Comparison of ENCODE assay signal across 11 cellular contexts in the genomic region with DNA sequence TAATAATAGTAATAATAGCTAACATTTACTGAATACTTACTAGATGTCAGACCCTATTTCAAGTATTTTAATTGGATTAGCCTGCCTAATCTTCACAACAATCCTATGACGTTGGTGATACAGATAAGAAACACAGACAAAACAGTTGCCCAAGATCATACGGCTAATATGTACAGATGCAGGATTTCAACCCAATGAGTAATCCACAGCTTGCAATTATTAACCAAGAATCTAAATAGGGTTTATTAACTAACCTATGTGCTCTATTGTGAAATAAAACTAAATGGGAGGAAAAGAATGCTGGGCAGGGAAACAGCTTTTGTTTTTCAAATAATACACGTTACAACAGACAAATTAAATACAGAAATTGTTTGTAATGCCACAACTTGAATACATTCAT. TPM values are rescaled to one million over a fixed set of nuclear protein-coding genes. Genes with fewer than 3 reads are reported as not detected.
DNase-seq lines count a peak whose midpoint lies in the region; ATAC-seq and TF ChIP-seq lines count a peak whose summit lies in the region.
"Had no signal": no experiment of that assay in that cellular context is flagged by ENCODE, and none has a peak within 500 bp of the region (broad histone marks: within the 10 kb centered on the region; RNA-seq: fewer than 3 reads in every experiment).

No MANE protein-coding gene starts in this region.

- H3K27ac Mint-ChIP-seq in Calu3 (ENCODE audit: unreplicated experiment), result no peak overlapping the region
- no peak overlapping the region for H3K27ac Mint-ChIP-seq in activated CD4-positive, alpha-beta T cell treated with anti-CD3 and anti-CD28 coated beads, Interleukin-2, amount 10 ng/mL, durations not matched to agents 24 days and 14 days
- H3K27ac Mint-ChIP-seq: activated T-helper 2 cell treated with anti-CD3 and anti-CD28 coated beads, Interferon-gamma antibody, Interleukin-2, Interleukin-4, amounts not matched to agents 10 μg/mL and 5 μg/mL and 100 μg/mL, durations not matched to agents 14 hours and 24 hours and 36 hours had no signal

- POLR2A ChIA-PET in GM10248 (lab: Yijun Ruan, JAX), result no interaction called here

- H3K4me1 Mint-ChIP-seq in Calu3 (ENCODE audit: low read depth, unreplicated experiment), result no peaks in the 10 kb centered on the region
- H3K4me1 Mint-ChIP-seq in activated CD4-positive, alpha-beta T cell treated with anti-CD3 and anti-CD28 coated beads, Interleukin-2, amount 10 ng/mL, durations not matched to agents 24 days and 14 days, result no peaks in the 10 kb centered on the region

- peak; percentile 60 for ATAC-seq in GM21786 (IDR thresholded peaks at IDR 0.05; ENCODE audit: unreplicated experiment)

- H3K4me3 ChIP-seq in foreskin fibroblast (ENCODE audit: low read depth in 1 of 2, low read length in 2 of 2), result no peak overlapping the region

- H3K27me3 Mint-ChIP-seq in Calu3 (ENCODE audit: unreplicated experiment), result no peaks in the 10 kb centered on the region
- no peaks in the 10 kb centered on the region for H3K27me3 Mint-ChIP-seq in activated CD4-positive, alpha-beta T cell treated with anti-CD3 and anti-CD28 coated beads, Interleukin-2, amount 10 ng/mL, durations not matched to agents 24 days and 14 days
- H3K27me3 Mint-ChIP-seq: CD8-positive, alpha-beta memory T cell; naive B cell had no signal

- CTCF ChIA-PET in Calu3 (lab: Charles Lee) (interaction anchor here (1.0 kb wide), 1 partner anchor 12 kb away, joined by 3 read pairs; no protein-coding TSS in a partner anchor), GM10248 (lab: Yijun Ruan, JAX) (interaction anchor here (1.0 to 1.8 kb wide), 4 partner anchors 10 to 75 kb away, joined by 3 to 4 read pairs (median 3); no protein-coding TSS in a partner anchor)

- no peaks in the 10 kb centered on the region for H3K36me3 Mint-ChIP-seq in Calu3 (ENCODE audit: insufficient read depth, unreplicated experiment)
- peaks cover 5% of the 10 kb centered on the region for H3K36me3 Mint-ChIP-seq in activated CD4-positive, alpha-beta T cell treated with anti-CD3 and anti-CD28 coated beads, Interleukin-2, amount 10 ng/mL, durations not matched to agents 24 days and 14 days (ENCODE audit: low read depth)

- no TSS peak for BruUV-seq in Calu3 (replicated peaks; lab: Mats Ljungman, UMichigan)

- TF ChIP-seq CTCF in Calu3 (IDR thresholded peaks at IDR 0.05; ENCODE audit: unreplicated experiment), result no peak
- TF ChIP-seq CTCF in foreskin fibroblast (IDR thresholded peaks at IDR 0.05; ENCODE audit: low read depth, low read length), result no peak
- no peak for TF ChIP-seq CTCF in GM10248 (IDR thresholded peaks at IDR 0.05; ENCODE audit: control extremely low read depth, extremely low read depth, low read depth, missing control alignments)

- DNase-seq in Calu3 (no peak), HT-29 (ENCODE audit: low spot score) (peak; percentile 48), foreskin fibroblast (peak; percentile 67 to 80), GM10248 (ENCODE audit: extremely low spot score) (no peak), RPMI8226 (no peak)
- no peak for DNase-seq in activated CD4-positive, CD25-positive, alpha-beta regulatory T cell treated with anti-CD3 and anti-CD28 coated beads, Interleukin-2, amount 50 U/mL, for 72 hours
- no peak for DNase-seq in activated CD4-positive, alpha-beta T cell treated with anti-CD3 and anti-CD28 coated beads, Interleukin-2, amount 10 ng/mL, durations not matched to agents 24 days and 14 days
- DNase-seq: CD8-positive, alpha-beta memory T cell; naive B cell had no signal

- intact Hi-C loops in Calu3 (cut with micrococcal nuclease; ENCODE audit: unreplicated experiment), result loop anchor here (2.0 kb wide), 1 partner anchor 37 kb away; no protein-coding TSS in a partner anchor
- intact Hi-C loops in activated CD4-positive, alpha-beta T cell treated with anti-CD3 and anti-CD28 coated beads, Interleukin-2, amount 10 ng/mL, durations not matched to agents 24 days and 14 days (cut with micrococcal nuclease), result no loop called here

- H3K9me3 Mint-ChIP-seq in Calu3 (ENCODE audit: low read depth, unreplicated experiment), result no peaks in the 10 kb centered on the region
- H3K9me3 Mint-ChIP-seq in activated CD4-positive, alpha-beta T cell treated with anti-CD3 and anti-CD28 coated beads, Interleukin-2, amount 10 ng/mL, durations not matched to agents 24 days and 14 days, result no peaks in the 10 kb centered on the region
- H3K9me3 Mint-ChIP-seq: activated T-helper 2 cell treated with anti-CD3 and anti-CD28 coated beads, Interferon-gamma antibody, Interleukin-2, Interleukin-4, amounts not matched to agents 10 μg/mL and 5 μg/mL and 100 μg/mL, durations not matched to agents 14 hours and 24 hours and 36 hours; CD8-positive, alpha-beta memory T cell; naive B cell had no signal

- H3K4me3 Mint-ChIP-seq in Calu3 (ENCODE audit: low read depth, unreplicated experiment), result peak overlapping the region; percentile 32
- no peak overlapping the region for H3K4me3 Mint-ChIP-seq in activated CD4-positive, alpha-beta T cell treated with anti-CD3 and anti-CD28 coated beads, Interleukin-2, amount 10 ng/mL, durations not matched to agents 24 days and 14 days
- H3K4me3 Mint-ChIP-seq: CD8-positive, alpha-beta memory T cell; naive B cell had no signal

RNA-seq across cellular contexts. Expression of gene FBXO8, which starts 23.4 kb away (rescaled TPM):
- total RNA-seq in Calu3 (2022), result 11.4 and 14.8 TPM in 2 replicates
- 5.8 and 6.0 TPM in 2 replicates for total RNA-seq in HT-29 (2014; rRNA removed; shearing (Covaris generic))
- total RNA-seq in activated CD4-positive, alpha-beta T cell treated with anti-CD3 and anti-CD28 coated beads, Interleukin-2, amount 10 ng/mL, durations not matched to agents 24 days and 14 days, result 18.3 and 18.6 TPM in 2 replicates

RNA-seq across cellular contexts. Expression of gene CEP44, which starts 23.6 kb away (rescaled TPM):
- total RNA-seq in Calu3 (2022), result 13.5 and 15.8 TPM in 2 replicates
- 2.9 and 10.0 TPM in 2 replicates for total RNA-seq in HT-29 (2014; rRNA removed; shearing (Covaris generic))
- 18.2 and 20.3 TPM in 2 replicates for total RNA-seq in activated CD4-positive, alpha-beta T cell treated with anti-CD3 and anti-CD28 coated beads, Interleukin-2, amount 10 ng/mL, durations not matched to agents 24 days and 14 days

Comparison
In these comparisons a context has a peak if more than half of its experiments do, and no peak if none do; other contexts are left out.
1. DNase-seq: peak in HT-29 (single experiment) and foreskin fibroblast (2 of 2); none in Calu3 (single experiment), activated CD4-positive, CD25-positive, alpha-beta regulatory T cell treated with anti-CD3 and anti-CD28 coated beads, Interleukin-2, amount 50 U/mL, for 72 hours (single experiment), activated CD4-positive, alpha-beta T cell treated with anti-CD3 and anti-CD28 coated beads, Interleukin-2, amount 10 ng/mL, durations not matched to agents 24 days and 14 days (single experiment), GM10248 (single experiment) and RPMI8226 (single experiment).